Comparison of ENCODE assay signal across 1 cellular context in the genomic region with DNA sequence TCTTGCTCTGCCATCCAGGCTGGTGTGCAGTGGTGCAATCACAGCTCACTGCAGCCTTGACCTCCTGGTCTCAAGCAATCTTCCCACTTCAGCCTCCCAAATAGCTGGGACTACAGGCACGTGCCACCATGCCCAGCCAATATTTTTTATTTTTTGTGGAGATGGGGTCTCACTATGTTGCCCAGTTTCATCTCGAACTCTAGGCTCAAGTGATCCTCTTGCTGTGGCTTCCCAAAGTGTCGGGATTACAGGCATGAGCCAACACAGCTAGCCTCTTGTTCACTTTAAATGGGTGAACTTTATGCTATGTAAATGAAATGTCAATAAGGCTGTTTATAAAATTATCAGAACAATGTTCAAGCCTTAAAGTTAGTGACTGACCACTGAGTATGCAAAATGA.
TF ChIP-seq lines count a peak whose summit lies in the region.

No MANE protein-coding gene starts in this region.

TF ChIP-seq in HepG2, 621 proteins besides CTCF, POLR2A, EP300 and RAD21:
- TF ChIP-seq PRPF4 (IDR thresholded peaks at IDR 0.05; ENCODE audit: low read depth, low read length, poor library complexity, severe bottlenecking) (no peak), ZSCAN20 (CRISPR knock-in tag; IDR thresholded peaks at IDR 0.05; ENCODE audit: borderline replicate concordance) (no peak), ZNF121 (CRISPR knock-in tag; IDR thresholded peaks at IDR 0.05) (0 out of 2 replicates have a peak, but pooled peaks have one; percentile 34)
- TF ChIP-seq, protein P1, sequence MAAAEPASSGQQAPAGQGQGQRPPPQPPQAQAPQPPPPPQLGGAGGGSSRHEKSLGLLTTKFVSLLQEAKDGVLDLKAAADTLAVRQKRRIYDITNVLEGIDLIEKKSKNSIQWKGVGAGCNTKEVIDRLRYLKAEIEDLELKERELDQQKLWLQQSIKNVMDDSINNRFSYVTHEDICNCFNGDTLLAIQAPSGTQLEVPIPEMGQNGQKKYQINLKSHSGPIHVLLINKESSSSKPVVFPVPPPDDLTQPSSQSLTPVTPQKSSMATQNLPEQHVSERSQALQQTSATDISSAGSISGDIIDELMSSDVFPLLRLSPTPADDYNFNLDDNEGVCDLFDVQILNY (CRISPR knock-in tag; conservative IDR thresholded peaks at IDR 0.05): no peak
